Comparison of ENCODE assay signal across 10 cellular contexts in the genomic region with DNA sequence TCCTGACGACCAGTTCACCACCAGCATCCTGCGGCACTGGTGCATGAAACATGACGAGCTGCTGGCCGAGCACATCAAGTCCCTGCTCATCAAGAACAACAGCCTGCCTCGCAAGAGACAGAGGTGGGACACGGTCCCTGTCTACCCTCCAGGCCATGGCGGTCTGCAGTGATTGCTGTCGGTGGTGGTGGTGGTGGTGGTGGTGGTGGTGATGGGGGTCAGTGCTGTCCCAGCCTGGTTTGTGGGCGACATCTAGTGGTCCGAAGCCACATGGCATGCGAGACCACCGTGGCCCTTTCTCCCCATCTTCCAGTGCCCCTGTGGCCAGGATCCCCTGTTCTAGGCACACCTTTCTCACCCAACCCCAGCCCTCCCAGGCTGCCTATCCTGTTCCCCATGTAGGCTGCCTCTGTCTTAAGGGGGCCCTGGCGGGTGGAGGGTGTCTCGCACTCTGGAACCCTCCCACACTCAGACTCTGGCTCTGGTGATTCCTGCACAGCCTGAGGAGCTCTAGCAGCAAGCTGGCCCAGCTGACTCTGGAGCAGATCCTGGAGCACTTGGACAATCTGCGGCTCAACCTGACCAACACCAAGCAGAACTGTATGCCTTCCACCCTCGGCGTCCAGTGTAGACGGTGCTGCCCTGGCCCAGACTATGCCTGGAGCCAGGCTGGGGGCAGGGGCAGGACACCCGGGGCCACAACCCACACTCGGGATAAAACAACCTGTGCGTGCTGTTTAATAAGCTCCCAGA. TPM values are rescaled to one million over a fixed set of nuclear protein-coding genes. Genes with fewer than 3 reads are reported as not detected.
DNase-seq lines count a peak whose midpoint lies in the region; ATAC-seq and TF ChIP-seq lines count a peak whose summit lies in the region.
"Had no signal": no experiment of that assay in that cellular context is flagged by ENCODE, and none has a peak within 500 bp of the region (broad histone marks: within the 10 kb centered on the region; RNA-seq: fewer than 3 reads in every experiment).

No MANE protein-coding gene starts in this region.

- no peak overlapping the region for H3K4me3 ChIP-seq in SJCRH30
- no peak overlapping the region for H3K4me3 ChIP-seq in suprapubic skin

- TF ChIP-seq POLR2A in suprapubic skin (IDR thresholded peaks at IDR 0.05) = no peak

- H3K9me3 ChIP-seq in SJCRH30 (replicated peaks) = no peaks in the 10 kb centered on the region
- H3K9me3 ChIP-seq in suprapubic skin = no peaks in the 10 kb centered on the region

- no peak for ATAC-seq in HG03457 (IDR thresholded peaks at IDR 0.05; ENCODE audit: unreplicated experiment)
- ATAC-seq in HG03460 (IDR thresholded peaks at IDR 0.05; ENCODE audit: unreplicated experiment) = no peak

- DNase-seq in DMS 273 (lab: John Stamatoyannopoulos, UW; ENCODE audit: unreplicated experiment) = peak; percentile 56
- no peak for DNase-seq in DMS 273 treated with DMSO at 0.1 percent for 48 hours (lab: John Stamatoyannopoulos, UW)
- peak; percentile 20 to 46 for DNase-seq in SJCRH30
- peak; percentile 22 for DNase-seq in glomerular visceral epithelial cell (ENCODE audit: extremely low spot score)
- DNase-seq in suprapubic skin (ENCODE audit: low spot score in 2 of 2) = no peak
- no peak for DNase-seq in NCI-H226
- DNase-seq: cortex of kidney, KG1 had no signal

- H3K36me3 ChIP-seq in SJCRH30 (no peaks in the 10 kb centered on the region), suprapubic skin (peaks cover 60% of the 10 kb centered on the region)

- 72% methylated on average over 15 of the region's 21 CpGs for WGBS in suprapubic skin

- H3K4me1 ChIP-seq in SJCRH30 = no peaks in the 10 kb centered on the region
- peaks cover 62% of the 10 kb centered on the region for H3K4me1 ChIP-seq in suprapubic skin

- no peak for TF ChIP-seq EP300 in suprapubic skin (IDR thresholded peaks at IDR 0.05)

- H3K27ac ChIP-seq in SJCRH30 (no peak overlapping the region), suprapubic skin (peak overlapping the region; percentile 41)

- peak in 1 of 2 donors; percentile 39 for TF ChIP-seq CTCF in suprapubic skin (IDR thresholded peaks at IDR 0.05)

- H3K27me3 ChIP-seq in SJCRH30 (no peaks in the 10 kb centered on the region), suprapubic skin (no peaks in the 10 kb centered on the region)

RNA-seq across cellular contexts. Expression of gene SLC27A3, which starts 3.2 kb away (rescaled TPM):
- 1.6 and 2.1 TPM in 2 replicates for total RNA-seq in SJCRH30 (2014; rRNA removed; shearing (Covaris generic))
- 10 to 100 TPM; 18.3 to 72.3 (median 39.6) TPM for total RNA-seq in suprapubic skin

RNA-seq across cellular contexts. Expression of gene INTS3, which starts 44.2 kb away (rescaled TPM):
- total RNA-seq in SJCRH30 (2014; rRNA removed; shearing (Covaris generic)) = 25.9 and 28.5 TPM in 2 replicates
- total RNA-seq in suprapubic skin = 10 to 100 TPM; 38.3 to 75.4 (median 43.9) TPM

Comparison
In these comparisons a context has a peak if more than half of its experiments do, and no peak if none do; other contexts are left out.
1. DNase-seq: peak in DMS 273 (single experiment), SJCRH30 (2 of 2) and glomerular visceral epithelial cell (single experiment); none in DMS 273 treated with DMSO at 0.1 percent for 48 hours (single experiment), suprapubic skin (0 of 2) and NCI-H226 (single experiment).